ENCODE assay signal across 18 cellular contexts in the genomic region with DNA sequence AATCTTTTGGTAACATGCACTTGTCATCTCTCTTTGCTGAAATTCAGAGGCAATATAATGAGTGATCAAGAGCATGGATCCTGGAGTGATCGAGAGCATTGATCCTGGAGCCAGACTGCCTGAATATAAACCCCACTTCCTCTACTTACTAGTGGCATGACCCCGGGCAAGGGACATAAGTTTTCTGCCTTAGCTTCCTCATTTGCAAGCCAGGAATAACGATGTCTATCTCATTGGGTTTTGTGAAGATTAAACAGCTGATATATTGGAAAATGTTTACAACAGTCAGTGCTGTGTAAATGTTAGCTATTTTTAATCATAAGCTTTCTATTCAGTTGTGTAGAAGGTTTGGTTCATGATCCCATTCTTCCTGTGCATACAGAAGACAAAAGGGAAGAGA.
"Had no signal": no experiment of that assay in that cellular context is flagged by ENCODE, and none has a peak within 500 bp of the region (broad histone marks: within the 10 kb centered on the region; RNA-seq: fewer than 3 reads in every experiment).

No MANE protein-coding gene starts in this region.

- H3K27ac Mint-ChIP-seq: activated naive CD8-positive, alpha-beta T cell treated with anti-CD3 and anti-CD28 coated beads for 36 hours; activated T-helper 1 cell treated with anti-CD3 and anti-CD28 coated beads, Interleukin-12 subunit alpha, Interleukin-12 subunit beta, Interleukin-2, Interleukin-4 antibody, amounts not matched to agents 30 ng/mL and 10 ng/mL and 1 ng/mL, durations not matched to agents 14 hours and 24 hours and 36 hours; progenitor cell of endocrine pancreas; stimulated activated naive B cell treated with anti-CD40 and anti-IgM and Interleukin-4, amounts not matched to agents 10 μg/mL and 1 μg/mL and 100 μg/mL, for 72 hours had no signal

- H3K27me3 Mint-ChIP-seq: activated naive CD8-positive, alpha-beta T cell treated with anti-CD3 and anti-CD28 coated beads for 36 hours; naive B cell; progenitor cell of endocrine pancreas; stimulated activated naive B cell treated with anti-CD40 and anti-IgM and Interleukin-4, amounts not matched to agents 10 μg/mL and 1 μg/mL and 100 μg/mL, for 72 hours had no signal

- H3K9me3 Mint-ChIP-seq: activated naive CD8-positive, alpha-beta T cell treated with anti-CD3 and anti-CD28 coated beads for 36 hours; activated T-helper 1 cell treated with anti-CD3 and anti-CD28 coated beads, Interleukin-12 subunit alpha, Interleukin-12 subunit beta, Interleukin-2, Interleukin-4 antibody, amounts not matched to agents 30 ng/mL and 10 ng/mL and 1 ng/mL, durations not matched to agents 14 hours and 24 hours and 36 hours; naive B cell; stimulated activated naive B cell treated with anti-CD40 and anti-IgM and Interleukin-4, amounts not matched to agents 10 μg/mL and 1 μg/mL and 100 μg/mL, for 72 hours; T-helper 2 cell treated with Interferon-gamma antibody and Interleukin-4, amounts not matched to agents 5 μg/mL and 100 μg/mL, for 36 hours had no signal

- DNase-seq: activated CD4-positive, alpha-beta T cell treated with anti-CD3 and anti-CD28 coated beads, Interleukin-2, amount 50 U/mL, for 1 hour; activated gamma-delta T cell treated with Interleukin-2 at 50 U/mL for 16 hours; activated naive CD8-positive, alpha-beta T cell treated with anti-CD3 and anti-CD28 coated beads for 36 hours; amniotic stem cell; caudate nucleus; foreskin keratinocyte; hippocampal formation; left cardiac atrium; mesenchymal stem cell; mucosa of descending colon; naive B cell; stimulated activated naive B cell treated with anti-CD40 and anti-IgM and Interleukin-4, amounts not matched to agents 10 μg/mL and 1 μg/mL and 100 μg/mL, for 72 hours; upper lobe of left lung had no signal

- H3K36me3 Mint-ChIP-seq: naive B cell had no signal

- H3K4me3 Mint-ChIP-seq: activated naive CD8-positive, alpha-beta T cell treated with anti-CD3 and anti-CD28 coated beads for 36 hours; stimulated activated naive B cell treated with anti-CD40 and anti-IgM and Interleukin-4, amounts not matched to agents 10 μg/mL and 1 μg/mL and 100 μg/mL, for 72 hours; T-helper 2 cell treated with Interferon-gamma antibody and Interleukin-4, amounts not matched to agents 5 μg/mL and 100 μg/mL, for 36 hours had no signal

- ATAC-seq: activated CD4-positive, CD25-positive, alpha-beta regulatory T cell treated with anti-CD3 and anti-CD28 coated beads, Interleukin-2, amount 50 U/mL, for 24 hours; foreskin keratinocyte; left cardiac atrium; mucosa of descending colon; stimulated activated naive B cell treated with anti-CD40 and anti-IgM and Interleukin-4, amounts not matched to agents 10 μg/mL and 1 μg/mL and 100 μg/mL, for 72 hours had no signal

- H3K4me3 ChIP-seq: mucosa of descending colon, thoracic aorta, upper lobe of left lung had no signal
